In genomic region chr15:62369454-62369853, GRCh38 we compare ENCODE assay signal across 34 cellular contexts.
"Had no signal": no experiment of that assay in that cellular context is flagged by ENCODE, and none has a peak within 500 bp of the region (broad histone marks: within the 10 kb centered on the region; RNA-seq: fewer than 3 reads in every experiment).

No MANE protein-coding gene starts in this region.

- H3K27me3 ChIP-seq: brain microvascular endothelial cell, SJSA1 had no signal

- H3K27ac Mint-ChIP-seq: activated CD4-positive, alpha-beta T cell treated with anti-CD3 and anti-CD28 coated beads for 36 hours; activated CD4-positive, alpha-beta T cell treated with anti-CD3 and anti-CD28 coated beads, Interleukin-2, amount 10 ng/mL, durations not matched to agents 7 days and 5 days; activated naive CD4-positive, alpha-beta T cell treated with anti-CD3 and anti-CD28 coated beads for 36 hours; activated naive CD4-positive, alpha-beta T cell treated with anti-CD3 and anti-CD28 coated beads, Interleukin-2, amount 50 U/mL, for 72 hours; activated naive CD8-positive, alpha-beta T cell treated with anti-CD3 and anti-CD28 coated beads, Interleukin-2, amount 50 U/mL, for 24 hours; activated T-helper 1 cell treated with anti-CD3 and anti-CD28 coated beads, Interleukin-12 subunit alpha, Interleukin-12 subunit beta, Interleukin-2, Interleukin-4 antibody, amounts not matched to agents 30 ng/mL and 10 ng/mL and 1 ng/mL, durations not matched to agents 14 hours and 24 hours and 36 hours; T-helper 1 cell treated with Interleukin-12 subunit alpha and Interleukin-12 subunit beta and Interleukin-4 antibody, amounts not matched to agents 30 μg/mL and 1 μg/mL, for 36 hours; T-helper 2 cell treated with Interferon-gamma antibody and Interleukin-4, amounts not matched to agents 5 μg/mL and 100 μg/mL, for 36 hours; WTC11 had no signal

- H3K36me3 Mint-ChIP-seq: activated naive CD4-positive, alpha-beta T cell treated with anti-CD3 and anti-CD28 coated beads, Interleukin-2, amount 50 U/mL, for 72 hours; WTC11 had no signal

- H3K4me1 Mint-ChIP-seq: activated CD4-positive, alpha-beta T cell treated with anti-CD3 and anti-CD28 coated beads for 36 hours; activated CD4-positive, alpha-beta T cell treated with anti-CD3 and anti-CD28 coated beads, Interleukin-2, amount 10 ng/mL, durations not matched to agents 7 days and 5 days; activated naive CD8-positive, alpha-beta T cell treated with anti-CD3 and anti-CD28 coated beads, Interleukin-2, amount 50 U/mL, for 24 hours; WTC11 had no signal

- H3K4me3 Mint-ChIP-seq: activated CD4-positive, alpha-beta T cell treated with anti-CD3 and anti-CD28 coated beads for 36 hours; activated CD4-positive, alpha-beta T cell treated with anti-CD3 and anti-CD28 coated beads, Interleukin-2, amount 10 ng/mL, durations not matched to agents 7 days and 5 days; activated naive CD4-positive, alpha-beta T cell treated with anti-CD3 and anti-CD28 coated beads for 36 hours; activated naive CD8-positive, alpha-beta T cell treated with anti-CD3 and anti-CD28 coated beads, Interleukin-2, amount 50 U/mL, for 24 hours; activated T-cell treated with anti-CD3 and anti-CD28 coated beads, Interleukin-2, amount 50 U/mL, for 4 hours; activated T-helper 1 cell treated with anti-CD3 and anti-CD28 coated beads, Interleukin-12 subunit alpha, Interleukin-12 subunit beta, Interleukin-2, Interleukin-4 antibody, amounts not matched to agents 30 ng/mL and 10 ng/mL and 1 ng/mL, durations not matched to agents 14 hours and 24 hours and 36 hours; T-helper 1 cell treated with Interleukin-12 subunit alpha and Interleukin-12 subunit beta and Interleukin-4 antibody, amounts not matched to agents 30 μg/mL and 1 μg/mL, for 36 hours; T-helper 2 cell treated with Interferon-gamma antibody and Interleukin-4, amounts not matched to agents 5 μg/mL and 100 μg/mL, for 36 hours; WTC11 had no signal

- DNase-seq: activated CD4-positive, alpha-beta T cell treated with anti-CD3 and anti-CD28 coated beads for 36 hours; activated CD4-positive, alpha-beta T cell treated with anti-CD3 and anti-CD28 coated beads, Interleukin-2, amount 10 ng/mL, durations not matched to agents 7 days and 5 days; activated CD4-positive, alpha-beta T cell treated with anti-CD3 and anti-CD28 coated beads, Interleukin-2, amount 50 U/mL, for 48 hours; activated CD8-positive, alpha-beta memory T cell treated with anti-CD3 and anti-CD28 coated beads, Interleukin-2, amount 50 U/mL, for 4 hours; activated gamma-delta T cell treated with Interleukin-2 at 50 U/mL for 16 hours; activated naive CD4-positive, alpha-beta T cell treated with anti-CD3 and anti-CD28 coated beads for 36 hours; activated naive CD8-positive, alpha-beta T cell treated with anti-CD3 and anti-CD28 coated beads, Interleukin-2, amount 50 U/mL, for 24 hours; activated T-cell treated with anti-CD3 and anti-CD28 coated beads for 4 hours; activated T-cell treated with anti-CD3 and anti-CD28 coated beads, Interleukin-2, amount 50 U/mL, for 4 hours; amniotic stem cell; aorta; brain microvascular endothelial cell; central memory CD4-positive, alpha-beta T cell; Karpas-422; KBM-7; NCI-H1436 treated with DMSO at 0.1 percent for 48 hours; NCI-H1694 treated with DMSO at 0.1 percent for 48 hours; NCI-H2029; NCI-H2171; NCI-H510A; NCI-H526; NCI-H748 treated with DMSO at 0.1 percent for 48 hours; NK-92 treated with Interleukin-12 subunit alpha and Interleukin-12 subunit beta, amount 100 ng/mL, for 24 hours; OCI-M1; Right ventricle myocardium superior; SK-N-SH had no signal

- H3K4me1 ChIP-seq: SJSA1 had no signal

- H3K27ac ChIP-seq: brain microvascular endothelial cell, SJSA1 had no signal

- H3K4me2 ChIP-seq: SK-N-SH had no signal

- H3K9ac ChIP-seq: SK-N-SH had no signal

- H3K4me3 ChIP-seq: SJSA1 had no signal

- H3K36me3 ChIP-seq: brain microvascular endothelial cell, SJSA1 had no signal

- FAIRE-seq: colon had no signal

- H3K9me3 ChIP-seq: SJSA1, SK-N-SH had no signal

- H3K9me3 Mint-ChIP-seq: activated CD4-positive, alpha-beta T cell treated with anti-CD3 and anti-CD28 coated beads, Interleukin-2, amount 10 ng/mL, durations not matched to agents 7 days and 5 days; activated naive CD4-positive, alpha-beta T cell treated with anti-CD3 and anti-CD28 coated beads for 36 hours; activated naive CD4-positive, alpha-beta T cell treated with anti-CD3 and anti-CD28 coated beads, Interleukin-2, amount 50 U/mL, for 72 hours; activated naive CD8-positive, alpha-beta T cell treated with anti-CD3 and anti-CD28 coated beads, Interleukin-2, amount 50 U/mL, for 24 hours; activated T-cell treated with anti-CD3 and anti-CD28 coated beads, Interleukin-2, amount 50 U/mL, for 4 hours; activated T-helper 1 cell treated with anti-CD3 and anti-CD28 coated beads, Interleukin-12 subunit alpha, Interleukin-12 subunit beta, Interleukin-2, Interleukin-4 antibody, amounts not matched to agents 30 ng/mL and 10 ng/mL and 1 ng/mL, durations not matched to agents 14 hours and 24 hours and 36 hours; T-helper 1 cell treated with Interleukin-12 subunit alpha and Interleukin-12 subunit beta and Interleukin-4 antibody, amounts not matched to agents 30 μg/mL and 1 μg/mL, for 36 hours; T-helper 2 cell treated with Interferon-gamma antibody and Interleukin-4, amounts not matched to agents 5 μg/mL and 100 μg/mL, for 36 hours had no signal

- ATAC-seq: activated CD4-positive, alpha-beta T cell treated with anti-CD3 and anti-CD28 coated beads for 36 hours; activated CD4-positive, CD25-positive, alpha-beta regulatory T cell treated with anti-CD3 and anti-CD28 coated beads, Interleukin-2, amount 50 U/mL, for 24 hours; activated naive CD4-positive, alpha-beta T cell treated with anti-CD3 and anti-CD28 coated beads, Interleukin-2, amount 50 U/mL, for 72 hours; activated naive CD8-positive, alpha-beta T cell treated with anti-CD3 and anti-CD28 coated beads, Interleukin-2, amount 50 U/mL, for 24 hours; activated T-cell treated with anti-CD3 and anti-CD28 coated beads, Interleukin-2, amount 50 U/mL, for 4 hours; WTC11 had no signal
